ENCODE assay signal across 15 cellular contexts in genomic region chr4:106114284-106114683, GRCh38.
DNase-seq lines count a peak whose midpoint lies in the region; ATAC-seq, FAIRE-seq and TF ChIP-seq lines count a peak whose summit lies in the region.
"Had no signal": no experiment of that assay in that cellular context is flagged by ENCODE, and none has a peak within 500 bp of the region (broad histone marks: within the 10 kb centered on the region; RNA-seq: fewer than 3 reads in every experiment).

No MANE protein-coding gene starts in this region.

- WGBS in HepG2 (ENCODE audit: low lambda C conversion rate) = 95% methylated on average over 7 of the region's 7 CpGs
- 88% methylated on average over 7 of the region's 7 CpGs for WGBS in right lobe of liver (ENCODE audit: insufficient coverage, low coverage, low lambda C conversion rate, missing lambda C conversion rate)

- H3K4me1 ChIP-seq in HepG2 (ENCODE audit: insufficient read depth, low read length) (peaks cover 2% of the 10 kb centered on the region; the same call in 1 of the 2 replicates), right lobe of liver (no peaks in the 10 kb centered on the region), left lung (no peaks in the 10 kb centered on the region)
- H3K4me1 ChIP-seq: BLaER1 treated with 17β-estradiol and CSF1 and Interleukin-3, amounts not matched to agents 10 nM and 100 nM had no signal

- no peaks in the 10 kb centered on the region for H3K4me1 Mint-ChIP-seq in activated CD4-positive, alpha-beta T cell treated with anti-CD3 and anti-CD28 coated beads for 36 hours

- no peaks in the 10 kb centered on the region for H3K79me2 ChIP-seq in HepG2 (ENCODE audit: insufficient read depth, low read length)

- H3K27ac Mint-ChIP-seq in activated CD4-positive, alpha-beta T cell treated with anti-CD3 and anti-CD28 coated beads for 36 hours = no peak overlapping the region
- H3K27ac Mint-ChIP-seq: CD4-positive, CD25-positive, alpha-beta regulatory T cell; H9 had no signal

- CTCF ChIA-PET in HepG2 (lab: Yijun Ruan, JAX; ENCODE audit: low intra/inter-chr PET ratio, low total read pairs) = no interaction called here
- CTCF ChIA-PET in activated CD4-positive, alpha-beta T cell treated with anti-CD3 and anti-CD28 coated beads for 36 hours (lab: Charles Lee) = no interaction called here

- peaks cover 77% of the 10 kb centered on the region for H3K36me3 Mint-ChIP-seq in activated CD4-positive, alpha-beta T cell treated with anti-CD3 and anti-CD28 coated beads for 36 hours (ENCODE audit: low read depth)

- no peak for TF ChIP-seq RAD21 in HepG2 (CRISPR knock-in tag; IDR thresholded peaks at IDR 0.05)

- TF ChIP-seq EP300 in HepG2 (IDR thresholded peaks at IDR 0.05; ENCODE audit: low read depth in 2 of 2, low read length in 2 of 2) = no peak
- TF ChIP-seq EP300 in HepG2 (CRISPR knock-in tag; IDR thresholded peaks at IDR 0.05; ENCODE audit: borderline replicate concordance) = no peak

- no TSS peak for BruUV-seq in HepG2 (replicated peaks; lab: Mats Ljungman, UMichigan)

- peaks cover 55% of the 10 kb centered on the region for H3K9me3 ChIP-seq in HepG2 (ENCODE audit: low read length)
- H3K9me3 ChIP-seq in right lobe of liver = peaks cover 0 to 9% (median 0%) of the 10 kb centered on the region in 4 donors
- peaks cover 0 to 41% of the 10 kb centered on the region in 2 donors for H3K9me3 ChIP-seq in left lung

- H3K27me3 Mint-ChIP-seq in activated CD4-positive, alpha-beta T cell treated with anti-CD3 and anti-CD28 coated beads for 36 hours = no peaks in the 10 kb centered on the region
- H3K27me3 Mint-ChIP-seq: CD4-positive, CD25-positive, alpha-beta regulatory T cell had no signal

- no peaks in the 10 kb centered on the region for H4K20me1 ChIP-seq in HepG2 (ENCODE audit: insufficient read depth, low read length)
- H4K20me1 ChIP-seq: BLaER1 treated with 17β-estradiol and CSF1 and Interleukin-3, amounts not matched to agents 10 nM and 100 nM had no signal

- H3K4me3 Mint-ChIP-seq in activated CD4-positive, alpha-beta T cell treated with anti-CD3 and anti-CD28 coated beads for 36 hours = no peak overlapping the region
- H3K4me3 Mint-ChIP-seq: CD4-positive, CD25-positive, alpha-beta regulatory T cell; H9 had no signal

- H3K4me3 ChIP-seq in HepG2 (replicated peaks in 1 of 3; ENCODE audit: insufficient read depth in 1 of 3, low read depth in 2 of 3, low read length in 3 of 3) (no peak overlapping the region), right lobe of liver (no peak overlapping the region), epithelial cell of esophagus (ENCODE audit: low read length) (no peak overlapping the region), left lung (no peak overlapping the region)
- H3K4me3 ChIP-seq: BLaER1 treated with 17β-estradiol and CSF1 and Interleukin-3, amounts not matched to agents 10 nM and 100 nM; GM23248 had no signal

- no peak for TF ChIP-seq POLR2A in HepG2 (IDR thresholded peaks at IDR 0.05; ENCODE audit: insufficient read depth in 1 of 2, low read depth in 2 of 2, low read length in 2 of 2)
- TF ChIP-seq POLR2A in right lobe of liver (IDR thresholded peaks at IDR 0.05) = no peak

- no peak overlapping the region for H2AFZ ChIP-seq in HepG2 (ENCODE audit: low read length)
- H2AFZ ChIP-seq: GM23248 had no signal

- H3K27ac ChIP-seq in HepG2 (ENCODE audit: extremely low read length, insufficient read depth, low read length) (no peak overlapping the region), right lobe of liver (no peak overlapping the region), left lung (no peak overlapping the region)
- H3K27ac ChIP-seq: BLaER1 treated with 17β-estradiol and CSF1 and Interleukin-3, amounts not matched to agents 10 nM and 100 nM; GM23248 had no signal

- intact Hi-C loops in HepG2 (cut with micrococcal nuclease; ENCODE audit: unreplicated experiment) = no loop called here
- intact Hi-C loops in right lobe of liver (cut with DNase I) = no loop called here
- intact Hi-C loops in left colon (cut with DNase I, micrococcal nuclease) = no loop called here
- intact Hi-C loops in activated CD4-positive, alpha-beta T cell treated with anti-CD3 and anti-CD28 coated beads for 36 hours (cut with DNase I, micrococcal nuclease) = no loop called here
- intact Hi-C loops in posterior vena cava (cut with DNase I) = no loop called here
- intact Hi-C loops in left lung (cut with DNase I) = no loop called here

- H3K9ac ChIP-seq in HepG2 (ENCODE audit: insufficient read depth, low read depth, low read length) = no peak overlapping the region
- H3K9ac ChIP-seq: BLaER1 treated with 17β-estradiol and CSF1 and Interleukin-3, amounts not matched to agents 10 nM and 100 nM; GM23248 had no signal

- DNase-seq in HepG2 (ENCODE audit: low spot score) (no peak), right lobe of liver (no peak), epithelial cell of esophagus (ENCODE audit: low read depth) (peak; percentile 37), left colon (no peak), posterior vena cava (ENCODE audit: low spot score) (no peak), left lung (no peak)
- DNase-seq in activated CD4-positive, alpha-beta T cell treated with anti-CD3 and anti-CD28 coated beads for 36 hours = no peak
- DNase-seq: ACHN; Calu3; CD4-positive, CD25-positive, alpha-beta regulatory T cell; DMS 273 treated with DMSO at 0.1 percent for 48 hours; GM23248; H9 had no signal

- ATAC-seq in HepG2 (no peak), right lobe of liver (no peak), left colon (peak; percentile 40), left lung (no peak)
- ATAC-seq in activated CD4-positive, alpha-beta T cell treated with anti-CD3 and anti-CD28 coated beads for 36 hours = no peak

- POLR2A ChIA-PET in HepG2 (lab: Yijun Ruan, JAX) = no interaction called here
- POLR2A ChIA-PET in activated CD4-positive, alpha-beta T cell treated with anti-CD3 and anti-CD28 coated beads for 36 hours (lab: Charles Lee) = no interaction called here

- peaks cover 14 to 62% of the 10 kb centered on the region in 2 experiments for H3K36me3 ChIP-seq in HepG2 (replicated peaks in 1 of 2; ENCODE audit: control insufficient read depth in 1 of 2, insufficient read depth in 2 of 2, low read length in 2 of 2)
- H3K36me3 ChIP-seq in right lobe of liver = peaks cover 0 to 11% (median 5%) of the 10 kb centered on the region in 4 donors
- H3K36me3 ChIP-seq in left lung = peaks cover 0 to 73% of the 10 kb centered on the region in 2 donors

- peaks cover 26% of the 10 kb centered on the region for H3K9me3 Mint-ChIP-seq in activated CD4-positive, alpha-beta T cell treated with anti-CD3 and anti-CD28 coated beads for 36 hours (ENCODE audit: low read depth)

- H3K4me2 ChIP-seq in HepG2 (ENCODE audit: low read depth, low read length) = no peak overlapping the region
- H3K4me2 ChIP-seq: BLaER1 treated with 17β-estradiol and CSF1 and Interleukin-3, amounts not matched to agents 10 nM and 100 nM had no signal

- H3K27me3 ChIP-seq in HepG2 (ENCODE audit: control insufficient read depth in 1 of 2, insufficient read depth in 2 of 2, low read length in 2 of 2) (no peaks in the 10 kb centered on the region), right lobe of liver (no peaks in the 10 kb centered on the region), left lung (no peaks in the 10 kb centered on the region)
- H3K27me3 ChIP-seq: BLaER1 treated with 17β-estradiol and CSF1 and Interleukin-3, amounts not matched to agents 10 nM and 100 nM had no signal

- in situ Hi-C loops in HepG2 (cut with HindIII; ENCODE audit: extremely low pct_ligation_motif_present, low pct_unique_long_range_greater_than_20kb) = no loop called here

- no peak for FAIRE-seq in HepG2 (lab: Jason Lieb, UNC)
- FAIRE-seq: GM12891 had no signal

- TF ChIP-seq CTCF in HepG2 (CRISPR knock-in tag; IDR thresholded peaks at IDR 0.05) (no peak), right lobe of liver (IDR thresholded peaks at IDR 0.05) (no peak), epithelial cell of esophagus (IDR thresholded peaks at IDR 0.05; ENCODE audit: insufficient read depth, low read depth, low read length, missing control alignments) (no peak), left lung (IDR thresholded peaks at IDR 0.05) (no peak)

TF ChIP-seq in HepG2, 621 proteins besides CTCF, POLR2A, EP300 and RAD21:
- TF ChIP-seq MXD3 (CRISPR knock-in tag; IDR thresholded peaks at IDR 0.05) = no peak
- TF ChIP-seq ZNF792 (CRISPR knock-in tag; IDR thresholded peaks at IDR 0.05) = peak; percentile 97; the same call in 1 of the 2 replicates
